17 cellular contexts compared by ENCODE assay signal in the genomic region with DNA sequence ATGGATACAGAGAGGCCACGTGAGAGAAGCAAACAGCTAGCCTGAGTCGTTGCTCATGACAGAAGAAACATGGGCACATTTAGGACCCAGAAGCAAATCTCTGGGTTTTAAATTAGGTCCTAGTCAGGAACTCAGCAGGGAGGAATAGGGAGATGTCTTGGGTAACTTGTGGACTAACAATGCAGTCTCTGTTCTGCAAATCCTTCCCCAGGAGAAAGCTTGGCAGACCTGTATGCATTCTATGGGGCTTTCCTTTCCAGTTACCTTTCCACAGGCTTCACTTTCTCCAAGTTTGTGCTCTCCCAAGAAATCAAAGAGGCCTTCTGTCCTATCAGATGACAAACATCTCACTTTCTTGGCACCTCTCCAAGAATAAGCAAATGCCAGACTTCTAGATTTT. TPM values are rescaled to one million over a fixed set of nuclear protein-coding genes. Genes with fewer than 3 reads are reported as not detected.
DNase-seq lines count a peak whose midpoint lies in the region; ATAC-seq, FAIRE-seq and TF ChIP-seq lines count a peak whose summit lies in the region.
"Had no signal": no experiment of that assay in that cellular context is flagged by ENCODE, and none has a peak within 500 bp of the region (broad histone marks: within the 10 kb centered on the region; RNA-seq: fewer than 3 reads in every experiment).

No MANE protein-coding gene starts in this region.

- H3K14ac ChIP-seq in IMR-90 (replicated peaks; ENCODE audit: low read depth, low read length) = no peak overlapping the region

- no peak overlapping the region for H2AFZ ChIP-seq in IMR-90 (replicated peaks; ENCODE audit: low read length, poor library complexity)
- no peak overlapping the region for H2AFZ ChIP-seq in astrocyte (ENCODE audit: low read depth, low read length)

- H4K5ac ChIP-seq in IMR-90 (ENCODE audit: low read depth, low read length) = peak overlapping the region; percentile 23; the same call in 1 of the 2 replicates

- peak overlapping the region; percentile 77; the same call in 1 of the 2 replicates for H3K18ac ChIP-seq in IMR-90 (ENCODE audit: low read depth, low read length)

- peaks cover 6% of the 10 kb centered on the region for H3K9me1 ChIP-seq in IMR-90 (ENCODE audit: insufficient read depth, low read length)

- in situ Hi-C loops in ACHN (cut with HindIII; ENCODE audit: low pct_ligation_motif_present, low pct_unique_long_range_greater_than_20kb, low sequenced_read_pairs) (no loop called here), IMR-90 (cut with MboI; ENCODE audit: low sequenced_read_pairs) (no loop called here)

- H3K4me3 ChIP-seq in IMR-90 (ENCODE audit: insufficient read depth, low read depth, low read length) (no peak overlapping the region), astrocyte (ENCODE audit: insufficient read depth, low read depth, low read length) (no peak overlapping the region), pancreas (no peak overlapping the region)

- H3K4me1 ChIP-seq in IMR-90 (ENCODE audit: control insufficient read depth, insufficient read depth, low read length) = peaks cover 6% of the 10 kb centered on the region; the same call in 1 of the 2 replicates
- peaks cover 7% of the 10 kb centered on the region for H3K4me1 ChIP-seq in astrocyte (ENCODE audit: insufficient read depth, low read length)
- H3K4me1 ChIP-seq in pancreas = no peaks in the 10 kb centered on the region

- H3K9ac ChIP-seq in IMR-90 (ENCODE audit: low read depth, low read length) (no peak overlapping the region), astrocyte (ENCODE audit: low read length) (no peak overlapping the region)

- H3K36me3 ChIP-seq in IMR-90 (ENCODE audit: control insufficient read depth, insufficient read depth, low read length) (no peaks in the 10 kb centered on the region), astrocyte (ENCODE audit: insufficient read depth, low read length) (no peaks in the 10 kb centered on the region), pancreas (no peaks in the 10 kb centered on the region)

- no peak for TF ChIP-seq RAD21 in IMR-90 (IDR thresholded peaks at IDR 0.05; ENCODE audit: low read length)

- no peaks in the 10 kb centered on the region for H3K27me3 Mint-ChIP-seq in astrocyte (ENCODE audit: low read depth, unreplicated experiment)
- H3K27me3 Mint-ChIP-seq in activated T-cell treated with anti-CD3 and anti-CD28 coated beads, Interleukin-2, amount 50 U/mL, for 24 hours = no peaks in the 10 kb centered on the region
- H3K27me3 Mint-ChIP-seq: stimulated activated memory B cell treated with anti-CD40 and anti-IgM and Interleukin-4, amounts not matched to agents 10 μg/mL and 1 μg/mL and 100 μg/mL, for 72 hours had no signal

- WGBS in IMR-90 (ENCODE audit: extremely low coverage in 2 of 2, insufficient read length in 1 of 2), 2 experiments = no CpG with 5 or more reads among the region's 2 CpGs
- WGBS in pancreas, 2 donors = 23 to 33% methylated on average over 2 of the region's 2 CpGs

- H2AK5ac ChIP-seq in IMR-90 (ENCODE audit: low read depth, low read length) = no peak overlapping the region

- peak overlapping the region; percentile 45; the same call in 1 of the 2 replicates for H2BK20ac ChIP-seq in IMR-90 (ENCODE audit: low read depth, low read length)

- DNase-seq in ACHN (peak; percentile 45), IMR-90 (peak; percentile 16), astrocyte (ENCODE audit: low read depth) (peak; percentile 11), iPS-NIHi11 (ENCODE audit: low spot score) (peak; percentile 53), AG08396 (ENCODE audit: low spot score) (no peak), head of caudate nucleus (no peak), pancreas (no peak)
- no peak for DNase-seq in activated T-cell treated with anti-CD3 and anti-CD28 coated beads, Interleukin-2, amount 50 U/mL, for 24 hours
- DNase-seq: activated CD4-positive, alpha-beta T cell treated with anti-CD3 and anti-CD28 coated beads for 4 hours; AML-193; aorta; EL; HCEC 1CT; midbrain; stimulated activated CD4-positive, alpha-beta T cell treated with anti-CD3 and anti-CD28 coated beads, Interleukin-2, amount 100 ng/mL, for 48 hours had no signal

- peak overlapping the region; percentile 30; the same call in 1 of the 2 replicates for H4K91ac ChIP-seq in IMR-90 (ENCODE audit: insufficient read depth, low read depth, low read length)

- peak overlapping the region; percentile 6; the same call in 1 of the 3 replicates for H2BK15ac ChIP-seq in IMR-90 (ENCODE audit: low read depth, low read length)

- no peak overlapping the region for H3K23ac ChIP-seq in IMR-90 (ENCODE audit: low read depth, low read length)

- H3K56ac ChIP-seq in IMR-90 (ENCODE audit: extremely low read depth, insufficient read depth, low read length) = no peak overlapping the region

- peak overlapping the region; percentile 56 for H3K27ac Mint-ChIP-seq in astrocyte (ENCODE audit: unreplicated experiment)
- no peak overlapping the region for H3K27ac Mint-ChIP-seq in activated T-cell treated with anti-CD3 and anti-CD28 coated beads, Interleukin-2, amount 50 U/mL, for 24 hours
- H3K27ac Mint-ChIP-seq: activated T-helper 1 cell treated with anti-CD3 and anti-CD28 coated beads, Interleukin-12 subunit alpha, Interleukin-12 subunit beta, Interleukin-2, Interleukin-4 antibody, amounts not matched to agents 30 ng/mL and 10 ng/mL and 1 ng/mL, durations not matched to agents 14 hours and 24 hours and 36 hours; stimulated activated memory B cell treated with anti-CD40 and anti-IgM and Interleukin-4, amounts not matched to agents 10 μg/mL and 1 μg/mL and 100 μg/mL, for 72 hours had no signal

- FAIRE-seq in astrocyte (lab: Jason Lieb, UNC) (no peak), pancreas (lab: Jason Lieb, UNC) (no peak)

- no peaks in the 10 kb centered on the region for H3K36me3 Mint-ChIP-seq in astrocyte (ENCODE audit: low read depth, unreplicated experiment)
- H3K36me3 Mint-ChIP-seq in activated T-cell treated with anti-CD3 and anti-CD28 coated beads, Interleukin-2, amount 50 U/mL, for 24 hours (ENCODE audit: low read depth) = no peaks in the 10 kb centered on the region
- H3K36me3 Mint-ChIP-seq: stimulated activated memory B cell treated with anti-CD40 and anti-IgM and Interleukin-4, amounts not matched to agents 10 μg/mL and 1 μg/mL and 100 μg/mL, for 72 hours had no signal

- CTCF ChIA-PET in IMR-90 (lab: Yijun Ruan, JAX) = no interaction called here

- H3K4me1 Mint-ChIP-seq in astrocyte (ENCODE audit: low read depth, unreplicated experiment) = peaks cover 32% of the 10 kb centered on the region
- H3K4me1 Mint-ChIP-seq in activated T-cell treated with anti-CD3 and anti-CD28 coated beads, Interleukin-2, amount 50 U/mL, for 24 hours (ENCODE audit: low read depth) = no peaks in the 10 kb centered on the region
- H3K4me1 Mint-ChIP-seq: stimulated activated memory B cell treated with anti-CD40 and anti-IgM and Interleukin-4, amounts not matched to agents 10 μg/mL and 1 μg/mL and 100 μg/mL, for 72 hours had no signal

- H4K20me1 ChIP-seq in IMR-90 (ENCODE audit: insufficient read depth, low read length) (no peaks in the 10 kb centered on the region), astrocyte (ENCODE audit: insufficient read depth, low read length) (no peaks in the 10 kb centered on the region)

- H3K79me2 ChIP-seq in astrocyte (ENCODE audit: insufficient read depth, low read length) = no peaks in the 10 kb centered on the region

- peak overlapping the region; percentile 1 for H2BK5ac ChIP-seq in IMR-90 (ENCODE audit: low read depth, low read length, poor library complexity, severe bottlenecking)

- intact Hi-C loops in IMR-90 (cut with micrococcal nuclease) = no loop called here
- intact Hi-C loops in head of caudate nucleus (cut with DNase I) = no loop called here
- intact Hi-C loops in pancreas (cut with DNase I) = no loop called here

- H3K4me2 ChIP-seq in IMR-90 (ENCODE audit: low read depth, low read length) (no peak overlapping the region), astrocyte (ENCODE audit: low read length) (no peak overlapping the region)

- H3K9me3 ChIP-seq in IMR-90 (ENCODE audit: control insufficient read depth, insufficient read depth, low read length) = no peaks in the 10 kb centered on the region
- H3K9me3 ChIP-seq in astrocyte (ENCODE audit: insufficient read depth, low read depth, low read length) = no peaks in the 10 kb centered on the region
- H3K9me3 ChIP-seq in pancreas = no peaks in the 10 kb centered on the region

- H3K79me1 ChIP-seq in IMR-90 (ENCODE audit: low read depth in 1 of 2, low read length in 2 of 2) = peaks cover 0 to 6% of the 10 kb centered on the region in 2 experiments; a peak in 1 of 4 replicates

- H2AK9ac ChIP-seq in IMR-90 (replicated peaks; ENCODE audit: low read depth, low read length, poor library complexity) = no peak overlapping the region

- no peak for TF ChIP-seq CTCF in IMR-90 (conservative IDR thresholded peaks at IDR 0.05; ENCODE audit: low read depth, low read length)
- no peak for TF ChIP-seq CTCF in astrocyte (IDR thresholded peaks at IDR 0.05; ENCODE audit: insufficient read depth, low read depth, low read length)
- no peak for TF ChIP-seq CTCF in pancreas (IDR thresholded peaks at IDR 0.05)

- POLR2A ChIA-PET in IMR-90 (lab: Charles Lee; ENCODE audit: unreplicated experiment) = no interaction called here

- H3K9me3 Mint-ChIP-seq in astrocyte (ENCODE audit: unreplicated experiment) = no peaks in the 10 kb centered on the region
- H3K9me3 Mint-ChIP-seq in activated T-cell treated with anti-CD3 and anti-CD28 coated beads, Interleukin-2, amount 50 U/mL, for 24 hours = peaks cover 5% of the 10 kb centered on the region

- H3K27ac ChIP-seq in IMR-90 (ENCODE audit: insufficient read depth, low read length) = no peak overlapping the region
- H3K27ac ChIP-seq in astrocyte (ENCODE audit: low read depth, low read length) = no peak overlapping the region
- no peak overlapping the region for H3K27ac ChIP-seq in pancreas

- no peak overlapping the region for H3K4me3 Mint-ChIP-seq in astrocyte (ENCODE audit: unreplicated experiment)
- no peak overlapping the region for H3K4me3 Mint-ChIP-seq in activated T-cell treated with anti-CD3 and anti-CD28 coated beads, Interleukin-2, amount 50 U/mL, for 24 hours
- H3K4me3 Mint-ChIP-seq: activated T-helper 1 cell treated with anti-CD3 and anti-CD28 coated beads, Interleukin-12 subunit alpha, Interleukin-12 subunit beta, Interleukin-2, Interleukin-4 antibody, amounts not matched to agents 30 ng/mL and 10 ng/mL and 1 ng/mL, durations not matched to agents 14 hours and 24 hours and 36 hours; stimulated activated memory B cell treated with anti-CD40 and anti-IgM and Interleukin-4, amounts not matched to agents 10 μg/mL and 1 μg/mL and 100 μg/mL, for 72 hours had no signal

- dilution Hi-C loops in IMR-90 (cut with HindIII; ENCODE audit: low sequenced_read_pairs, unreplicated experiment) = no loop called here

- BruUV-seq in IMR-90 (replicated peaks; lab: Mats Ljungman, UMichigan) = no TSS peak

- H2BK120ac ChIP-seq in IMR-90 (ENCODE audit: low read depth, low read length) = peak overlapping the region; percentile 41; the same call in 1 of the 2 replicates

- no peak for TF ChIP-seq POLR2A in IMR-90 (IDR thresholded peaks at IDR 0.05; ENCODE audit: low read depth, low read length)

- no peak overlapping the region for H4K8ac ChIP-seq in IMR-90 (ENCODE audit: low read depth in 2 of 2, low read length in 2 of 2)

- ATAC-seq in IMR-90 (ENCODE audit: low read depth) (no peak), pancreas (no peak)
- ATAC-seq: stimulated activated memory B cell treated with anti-CD40 and anti-IgM and Interleukin-4, amounts not matched to agents 10 μg/mL and 1 μg/mL and 100 μg/mL, for 72 hours had no signal

- H3K27me3 ChIP-seq in IMR-90 (ENCODE audit: control insufficient read depth, insufficient read depth, low read length) = no peaks in the 10 kb centered on the region
- no peaks in the 10 kb centered on the region for H3K27me3 ChIP-seq in astrocyte (ENCODE audit: insufficient read depth, low read length)
- no peaks in the 10 kb centered on the region for H3K27me3 ChIP-seq in pancreas

- peak overlapping the region; percentile 1; the same call in 1 of the 2 replicates for H3K4ac ChIP-seq in IMR-90 (ENCODE audit: low read depth, low read length)

RNA-seq across cellular contexts. Expression of a gene that starts 47.2 kb away (rescaled TPM):
- total RNA-seq in IMR-90 (2012; rRNA removed) (24.0 and 28.3 TPM in 2 replicates), astrocyte (38.9 and 58.2 TPM in 2 replicates), pancreas (1 to 10 TPM in 5 of 6 donors, under 1 TPM in 1; 0.56 to 6.4 (median 2.2) TPM)
- polyA plus RNA-seq in IMR-90 (2012; rRNA removed) (9.1 and 12.5 TPM in 2 replicates), pancreas (1 to 10 TPM; 1.8 to 9.3 TPM)
- polyA plus RNA-seq in IMR-90 (2012; cell fraction: cytosol; rRNA removed) = 1.9 and 2.7 TPM in 2 replicates
- polyA plus RNA-seq in IMR-90 (2012; cell fraction: nucleus; rRNA removed; ENCODE audit: low replicate concordance) = 3.8 and 32.9 TPM in 2 replicates
- total RNA-seq: activated T-helper 1 cell treated with anti-CD3 and anti-CD28 coated beads, Interleukin-12 subunit alpha, Interleukin-12 subunit beta, Interleukin-2, Interleukin-4 antibody, amounts not matched to agents 30 ng/mL and 10 ng/mL and 1 ng/mL, durations not matched to agents 14 hours and 24 hours and 36 hours had no signal

Comparison
In these comparisons a context has a peak if more than half of its experiments do, and no peak if none do; other contexts are left out.
1. DNase-seq: peak in ACHN (single experiment), IMR-90 (single experiment), astrocyte (single experiment) and iPS-NIHi11 (single experiment); none in AG08396 (single experiment), head of caudate nucleus (0 of 42), pancreas (0 of 6) and activated T-cell treated with anti-CD3 and anti-CD28 coated beads, Interleukin-2, amount 50 U/mL, for 24 hours (single experiment).